16 cellular contexts compared by ENCODE assay signal in genomic region chr3:155889952-155890351, GRCh38.
"Had no signal": no experiment of that assay in that cellular context is flagged by ENCODE, and none has a peak within 500 bp of the region (broad histone marks: within the 10 kb centered on the region; RNA-seq: fewer than 3 reads in every experiment).

No MANE protein-coding gene starts in this region.

- H3K4me3 ChIP-seq: esophagus muscularis mucosa, testis, uterus had no signal

- H3K27me3 ChIP-seq: esophagus muscularis mucosa, foreskin keratinocyte, testis, uterus had no signal

- H3K4me3 Mint-ChIP-seq: activated CD4-positive, alpha-beta T cell treated with anti-CD3 and anti-CD28 coated beads, Interleukin-2, amount 10 ng/mL, durations not matched to agents 24 days and 14 days; endodermal cell; naive thymus-derived CD4-positive, alpha-beta T cell; stimulated activated naive CD8-positive, alpha-beta T cell treated with anti-CD3 and anti-CD28 coated beads, Interleukin-15, Interleukin-2, amounts not matched to agents 100 ng/mL and 50 ng/mL, for 24 hours had no signal

- H3K4me1 ChIP-seq: foreskin keratinocyte, testis, uterus had no signal

- H3K36me3 ChIP-seq: uterus had no signal

- H3K27ac ChIP-seq: esophagus muscularis mucosa, foreskin keratinocyte, testis, uterus had no signal

- H3K9me3 Mint-ChIP-seq: activated CD4-positive, alpha-beta T cell treated with anti-CD3 and anti-CD28 coated beads, Interleukin-2, amount 10 ng/mL, durations not matched to agents 24 days and 14 days; activated T-helper 2 cell treated with anti-CD3 and anti-CD28 coated beads, Interferon-gamma antibody, Interleukin-2, Interleukin-4, amounts not matched to agents 10 μg/mL and 5 μg/mL and 100 μg/mL, durations not matched to agents 14 hours and 24 hours and 36 hours; naive thymus-derived CD4-positive, alpha-beta T cell; stimulated activated naive CD8-positive, alpha-beta T cell treated with anti-CD3 and anti-CD28 coated beads, Interleukin-15, Interleukin-2, amounts not matched to agents 100 ng/mL and 50 ng/mL, for 24 hours had no signal

- ATAC-seq: foreskin keratinocyte; left colon; naive thymus-derived CD4-positive, alpha-beta T cell had no signal

- DNase-seq: activated CD4-positive, alpha-beta T cell treated with anti-CD3 and anti-CD28 coated beads, Interleukin-2, amount 10 ng/mL, durations not matched to agents 24 days and 14 days; activated naive CD4-positive, alpha-beta T cell treated with anti-CD3 and anti-CD28 coated beads, Interleukin-2, amount 50 U/mL, for 16 hours; endodermal cell; foreskin keratinocyte; head of caudate nucleus; left colon; naive thymus-derived CD4-positive, alpha-beta T cell; occipital lobe; stimulated activated CD4-positive, alpha-beta T cell treated with anti-CD3 and anti-CD28 coated beads, Interleukin-12 subunit alpha, Interleukin-12 subunit beta, amount 100 ng/mL, for 4 hours; stimulated activated CD4-positive, alpha-beta T cell treated with anti-CD3 and anti-CD28 coated beads, Interleukin-4, amount 100 ng/mL, for 1 hour; stimulated activated CD8-positive, alpha-beta memory T cell treated with anti-CD3 and anti-CD28 coated beads, Interleukin-4, amount 100 ng/mL, for 48 hours; testis; uterus had no signal

- H3K27ac Mint-ChIP-seq: activated CD4-positive, alpha-beta T cell treated with anti-CD3 and anti-CD28 coated beads, Interleukin-2, amount 10 ng/mL, durations not matched to agents 24 days and 14 days; endodermal cell; stimulated activated naive CD8-positive, alpha-beta T cell treated with anti-CD3 and anti-CD28 coated beads, Interleukin-15, Interleukin-2, amounts not matched to agents 100 ng/mL and 50 ng/mL, for 24 hours had no signal

- H3K27me3 Mint-ChIP-seq: activated CD4-positive, alpha-beta T cell treated with anti-CD3 and anti-CD28 coated beads, Interleukin-2, amount 10 ng/mL, durations not matched to agents 24 days and 14 days; naive thymus-derived CD4-positive, alpha-beta T cell; stimulated activated naive CD8-positive, alpha-beta T cell treated with anti-CD3 and anti-CD28 coated beads, Interleukin-15, Interleukin-2, amounts not matched to agents 100 ng/mL and 50 ng/mL, for 24 hours had no signal

- H3K9me3 ChIP-seq: esophagus muscularis mucosa, testis, uterus had no signal
